ENCODE assay signal across 21 cellular contexts in genomic region chr10:51521605-51522004, GRCh38.
"Had no signal": no experiment of that assay in that cellular context is flagged by ENCODE, and none has a peak within 500 bp of the region (broad histone marks: within the 10 kb centered on the region; RNA-seq: fewer than 3 reads in every experiment).

No MANE protein-coding gene starts in this region.

- H3K9me3 Mint-ChIP-seq: neural crest cell had no signal

- H3K27ac Mint-ChIP-seq: memory B cell, mesothelial cell of epicardium, natural killer cell had no signal

- H3K27ac ChIP-seq: dorsolateral prefrontal cortex, gastroesophageal sphincter, left ventricle myocardium inferior, lower lobe of right lung, right atrium auricular region had no signal

- H3K9me3 ChIP-seq: gastroesophageal sphincter, left ventricle myocardium inferior, lower lobe of right lung, right atrium auricular region had no signal

- ATAC-seq: esophagus mucosa, gastroesophageal sphincter, left cardiac atrium, lower lobe of right lung, natural killer cell had no signal

- H3K36me3 ChIP-seq: gastroesophageal sphincter, left ventricle myocardium inferior, lower lobe of right lung, right atrium auricular region had no signal

- DNase-seq: cortex of kidney; dorsolateral prefrontal cortex; effector CD8-positive, alpha-beta T cell; foreskin fibroblast; glutamatergic neuron; kidney; left cardiac atrium; left ventricle myocardium inferior; lower lobe of right lung; natural killer cell; posterior cingulate gyrus; small intestine; stimulated activated CD4-positive, alpha-beta T cell treated with anti-CD3 and anti-CD28 coated beads, Interleukin-12 subunit alpha, Interleukin-12 subunit beta, amount 100 ng/mL, for 4 hours; stimulated activated naive CD4-positive, alpha-beta T cell; trophoblast cell had no signal

- H3K4me1 Mint-ChIP-seq: natural killer cell, neural crest cell had no signal

- H3K36me3 Mint-ChIP-seq: memory B cell, mesothelial cell of epicardium, natural killer cell had no signal

- H3K4me3 ChIP-seq: dorsolateral prefrontal cortex, gastroesophageal sphincter, left ventricle myocardium inferior, lower lobe of right lung, right atrium auricular region had no signal

- H3K4me1 ChIP-seq: lower lobe of right lung had no signal

- FAIRE-seq: kidney, small intestine had no signal

- H3K27me3 ChIP-seq: dorsolateral prefrontal cortex, gastroesophageal sphincter, right atrium auricular region had no signal

- H3K4me3 Mint-ChIP-seq: memory B cell, mesothelial cell of epicardium, natural killer cell, neural crest cell had no signal
